Comparison of ENCODE assay signal across 9 cellular contexts in the genomic region with DNA sequence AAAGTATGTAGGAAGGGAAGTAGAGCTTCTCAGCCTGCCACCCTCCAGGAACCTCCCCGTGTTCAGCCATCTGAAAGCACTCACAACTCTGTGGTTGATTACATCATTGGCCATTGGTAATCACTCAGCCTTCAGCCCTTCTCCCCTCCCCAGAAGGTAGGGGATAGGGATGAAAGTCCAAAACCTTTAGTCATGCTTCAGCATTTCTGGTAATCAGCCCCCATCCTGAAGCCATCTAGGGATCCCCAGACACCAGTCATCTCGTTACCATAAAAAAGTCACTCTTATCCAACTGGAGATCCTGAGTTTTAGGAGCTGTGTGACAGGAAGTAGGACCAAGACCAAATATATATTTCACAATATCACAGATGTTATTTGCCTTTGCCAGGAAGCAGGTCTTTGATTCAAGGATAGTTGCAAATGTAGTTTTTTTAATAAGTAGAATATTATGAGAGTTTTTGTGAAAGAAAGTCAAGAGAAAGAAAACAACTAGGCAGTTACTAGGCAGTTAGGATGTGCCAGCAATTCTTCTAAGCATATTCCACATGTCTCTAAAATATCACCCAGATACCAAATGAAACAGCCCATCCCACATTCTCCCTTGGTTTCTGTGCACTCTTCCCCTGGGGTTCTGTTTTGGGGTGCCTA.
DNase-seq lines count a peak whose midpoint lies in the region; ATAC-seq, FAIRE-seq and TF ChIP-seq lines count a peak whose summit lies in the region.
"Had no signal": no experiment of that assay in that cellular context is flagged by ENCODE, and none has a peak within 500 bp of the region (broad histone marks: within the 10 kb centered on the region; RNA-seq: fewer than 3 reads in every experiment).

No MANE protein-coding gene starts in this region.

- H2AFZ ChIP-seq in GM12878 (ENCODE audit: control insufficient read depth, low read depth, low read length) = no peak overlapping the region
- H2AFZ ChIP-seq in osteoblast (ENCODE audit: low read length) = peak overlapping the region; percentile 53

- no peak overlapping the region for H3K9ac ChIP-seq in GM12878 (ENCODE audit: control insufficient read depth, insufficient read depth, low read length)

- H3K4me3 ChIP-seq in GM12878 (no peak overlapping the region), osteoblast (ENCODE audit: insufficient read depth, low read length) (no peak overlapping the region)
- H3K4me3 ChIP-seq: ascending aorta had no signal

- intact Hi-C loops in GM12878 (cut with micrococcal nuclease; ENCODE audit: unreplicated experiment) (no loop called here), CD14-positive monocyte (cut with micrococcal nuclease) (no loop called here)

- no peak for TF ChIP-seq POLR2A in GM12878 (IDR thresholded peaks at IDR 0.05; ENCODE audit: low read depth, low read length)

- POLR2A ChIA-PET in GM12878 (lab: Charles Lee) = no interaction called here

- DNase-seq in KBM-7 (peak; percentile 4), GM12878 (ENCODE audit: low read depth, low spot score) (no peak), osteoblast (ENCODE audit: insufficient read length, low spot score, missing footprints) (peak; percentile 80), activated gamma-delta T cell (lab: John Stamatoyannopoulos, UW) (no peak), CD14-positive monocyte (ENCODE audit: low spot score) (no peak)
- DNase-seq in effector CD4-positive, alpha-beta T cell = no peak

- H3K4me1 Mint-ChIP-seq in CD14-positive monocyte = peaks cover 3% of the 10 kb centered on the region

- BruUV-seq in GM12878 (replicated peaks; lab: Mats Ljungman, UMichigan) = no TSS peak

- no peak overlapping the region for H3K27ac Mint-ChIP-seq in CD14-positive monocyte

- H3K27me3 ChIP-seq in GM12878 (replicated peaks in 1 of 2; ENCODE audit: control insufficient read depth in 2 of 2, insufficient read depth in 2 of 2, low read length in 1 of 2) = no peaks in the 10 kb centered on the region
- H3K27me3 ChIP-seq in osteoblast (ENCODE audit: insufficient read depth, low read length) = no peaks in the 10 kb centered on the region
- H3K27me3 ChIP-seq: ascending aorta had no signal

- H3K4me1 ChIP-seq in GM12878 (ENCODE audit: control insufficient read depth, insufficient read depth, low read length) (no peaks in the 10 kb centered on the region), osteoblast (ENCODE audit: insufficient read depth, low read length) (peaks cover 12% of the 10 kb centered on the region)
- H3K4me1 ChIP-seq: ascending aorta had no signal

- no peak for TF ChIP-seq CTCF in GM12878 (IDR thresholded peaks at IDR 0.05 in 2 of 3, conservative IDR thresholded peaks at IDR 0.05 in 1 of 3; ENCODE audit: control insufficient read depth in 2 of 3, extremely low read depth in 1 of 3, insufficient read depth in 1 of 3, low read depth in 3 of 3, low read length in 3 of 3)
- TF ChIP-seq CTCF in osteoblast (IDR thresholded peaks at IDR 0.05; ENCODE audit: extremely low read depth, low read depth, low read length) = no peak
- no peak for TF ChIP-seq CTCF in CD14-positive monocyte (IDR thresholded peaks at IDR 0.05)

- no peak for FAIRE-seq in GM12878 (lab: Jason Lieb, UNC)

- H3K36me3 ChIP-seq in GM12878 (ENCODE audit: control insufficient read depth in 2 of 2, insufficient read depth in 2 of 2, low read length in 1 of 2) = no peaks in the 10 kb centered on the region
- no peaks in the 10 kb centered on the region for H3K36me3 ChIP-seq in osteoblast (ENCODE audit: insufficient read depth, low read length)
- H3K36me3 ChIP-seq: ascending aorta had no signal

- H3K9me3 Mint-ChIP-seq in CD14-positive monocyte = peaks cover 0 to 17% (median 5%) of the 10 kb centered on the region in 7 donors

- RAD21 ChIA-PET in GM12878 (lab: Charles Lee; ENCODE audit: unreplicated experiment) = interaction anchor here (1.0 kb wide), 1 partner anchor 22 kb away, joined by 4 read pairs; no protein-coding TSS in a partner anchor

- H3K36me3 Mint-ChIP-seq in CD14-positive monocyte = no peaks in the 10 kb centered on the region

- in situ Hi-C loops in KBM-7 (cut with MboI; ENCODE audit: low pct_unique_long_range_greater_than_20kb, low sequenced_read_pairs) (no loop called here), GM12878 (cut with MboI) (no loop called here)

- 9% methylated on average over 2 of the region's 2 CpGs for WGBS in GM12878 (ENCODE audit: insufficient coverage, insufficient replicate concordance, low lambda C conversion rate, missing lambda C conversion rate)

- CTCF ChIA-PET in GM12878 (lab: Yijun Ruan, JAX) = no interaction called here

- H3K79me2 ChIP-seq in GM12878 (ENCODE audit: control insufficient read depth, insufficient read depth, low read length) (no peaks in the 10 kb centered on the region), osteoblast (ENCODE audit: insufficient read depth, low read length) (no peaks in the 10 kb centered on the region)

- H3K9me3 ChIP-seq in GM12878 (replicated peaks; ENCODE audit: control insufficient read depth, insufficient read depth, low read length) (no peaks in the 10 kb centered on the region), osteoblast (ENCODE audit: low read depth, low read length) (no peaks in the 10 kb centered on the region)
- H3K9me3 ChIP-seq: ascending aorta had no signal

- no peaks in the 10 kb centered on the region for H3K27me3 Mint-ChIP-seq in CD14-positive monocyte (ENCODE audit: low read depth in 3 of 3)

- H3K4me2 ChIP-seq in GM12878 (ENCODE audit: control insufficient read depth, insufficient read depth) = no peak overlapping the region
- peak overlapping the region; percentile 52 for H3K4me2 ChIP-seq in osteoblast (ENCODE audit: insufficient read depth, low read length)

- no peak overlapping the region for H3K4me3 Mint-ChIP-seq in CD14-positive monocyte

- TF ChIP-seq EP300 in GM12878 (IDR thresholded peaks at IDR 0.05; ENCODE audit: borderline replicate concordance in 1 of 2, control insufficient read depth in 1 of 2, low read depth in 2 of 2, low read length in 2 of 2) = no peak

- H3K27ac ChIP-seq in GM12878 (ENCODE audit: control insufficient read depth, insufficient read depth) = no peak overlapping the region
- H3K27ac ChIP-seq in osteoblast (ENCODE audit: low read depth, low read length) = peak overlapping the region; percentile 77
- H3K27ac ChIP-seq: ascending aorta had no signal

- peak; percentile 45 for ATAC-seq in GM19025 (IDR thresholded peaks at IDR 0.05; ENCODE audit: low read depth, unreplicated experiment)
- ATAC-seq in GM12878 = peak; percentile 89
- no peak for ATAC-seq in HG03571 (IDR thresholded peaks at IDR 0.05; ENCODE audit: unreplicated experiment)

- no peak for TF ChIP-seq RAD21 in GM12878 (IDR thresholded peaks at IDR 0.05; ENCODE audit: insufficient read depth, low read depth, low read length)

- SMC1A ChIA-PET in GM12878 (lab: Charles Lee; ENCODE audit: uncharacterized antibody, unreplicated experiment) = interaction anchor here (1.2 to 1.7 kb wide), 5 partner anchors 9 to 22 kb away, joined by 3 to 7 read pairs (median 3); no protein-coding TSS in a partner anchor

- H4K20me1 ChIP-seq in GM12878 (ENCODE audit: control insufficient read depth, insufficient read depth) = no peaks in the 10 kb centered on the region
- no peaks in the 10 kb centered on the region for H4K20me1 ChIP-seq in osteoblast (ENCODE audit: insufficient read depth, low read length)

TF ChIP-seq in GM12878, 131 proteins besides CTCF, POLR2A, EP300 and RAD21:
- TF ChIP-seq, protein P1, sequence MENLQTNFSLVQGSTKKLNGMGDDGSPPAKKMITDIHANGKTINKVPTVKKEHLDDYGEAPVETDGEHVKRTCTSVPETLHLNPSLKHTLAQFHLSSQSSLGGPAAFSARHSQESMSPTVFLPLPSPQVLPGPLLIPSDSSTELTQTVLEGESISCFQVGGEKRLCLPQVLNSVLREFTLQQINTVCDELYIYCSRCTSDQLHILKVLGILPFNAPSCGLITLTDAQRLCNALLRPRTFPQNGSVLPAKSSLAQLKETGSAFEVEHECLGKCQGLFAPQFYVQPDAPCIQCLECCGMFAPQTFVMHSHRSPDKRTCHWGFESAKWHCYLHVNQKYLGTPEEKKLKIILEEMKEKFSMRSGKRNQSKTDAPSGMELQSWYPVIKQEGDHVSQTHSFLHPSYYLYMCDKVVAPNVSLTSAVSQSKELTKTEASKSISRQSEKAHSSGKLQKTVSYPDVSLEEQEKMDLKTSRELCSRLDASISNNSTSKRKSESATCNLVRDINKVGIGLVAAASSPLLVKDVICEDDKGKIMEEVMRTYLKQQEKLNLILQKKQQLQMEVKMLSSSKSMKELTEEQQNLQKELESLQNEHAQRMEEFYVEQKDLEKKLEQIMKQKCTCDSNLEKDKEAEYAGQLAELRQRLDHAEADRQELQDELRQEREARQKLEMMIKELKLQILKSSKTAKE (IDR thresholded peaks at IDR 0.05; ENCODE audit: low read depth, poor library complexity, severe bottlenecking) = no peak
- peak; percentile 18 to 35; a peak in 2 of 4 replicates for TF ChIP-seq IKZF2 (IDR thresholded peaks at IDR 0.05)
- no peak for TF ChIP-seq BHLHE40 (IDR thresholded peaks at IDR 0.05; ENCODE audit: borderline replicate concordance in 1 of 2, low read depth in 2 of 2, low read length in 1 of 2)
- 0 out of 2 replicates have a peak, but pooled peaks have one; percentile 19 for TF ChIP-seq IKZF1 (conservative IDR thresholded peaks at IDR 0.05)
- peak; percentile 79 for TF ChIP-seq ATF7 (IDR thresholded peaks at IDR 0.05; ENCODE audit: low read depth)
- TF ChIP-seq MTA2 (IDR thresholded peaks at IDR 0.05; ENCODE audit: low read depth) = peak; percentile 49; the same call in 1 of the 2 replicates
- TF ChIP-seq CREM (IDR thresholded peaks at IDR 0.05; ENCODE audit: low read depth) = no peak
TF ChIP-seq in GM12878: peak in this region for 4.

Comparison
In these comparisons a context has a peak if more than half of its experiments do, and no peak if none do; other contexts are left out.
1. DNase-seq: peak in KBM-7 (single experiment) and osteoblast (single experiment); none in GM12878 (single experiment), activated gamma-delta T cell (single experiment), CD14-positive monocyte (single experiment) and effector CD4-positive, alpha-beta T cell (single experiment).